ENCODE assay signal across 1 cellular context in genomic region chr6:87092435-87092834, GRCh38.
TF ChIP-seq lines count a peak whose summit lies in the region.

No MANE protein-coding gene starts in this region.

TF ChIP-seq in WTC11, 78 proteins besides CTCF, POLR2A, EP300 and RAD21 (continued from another document):
- TF ChIP-seq ZNF512 (CRISPR knock-in tag; IDR thresholded peaks at IDR 0.05; ENCODE audit: borderline replicate concordance) = peak; percentile 89; the same call in 1 of the 2 replicates
